ENCODE assay signal across 2 cellular contexts in the genomic region with DNA sequence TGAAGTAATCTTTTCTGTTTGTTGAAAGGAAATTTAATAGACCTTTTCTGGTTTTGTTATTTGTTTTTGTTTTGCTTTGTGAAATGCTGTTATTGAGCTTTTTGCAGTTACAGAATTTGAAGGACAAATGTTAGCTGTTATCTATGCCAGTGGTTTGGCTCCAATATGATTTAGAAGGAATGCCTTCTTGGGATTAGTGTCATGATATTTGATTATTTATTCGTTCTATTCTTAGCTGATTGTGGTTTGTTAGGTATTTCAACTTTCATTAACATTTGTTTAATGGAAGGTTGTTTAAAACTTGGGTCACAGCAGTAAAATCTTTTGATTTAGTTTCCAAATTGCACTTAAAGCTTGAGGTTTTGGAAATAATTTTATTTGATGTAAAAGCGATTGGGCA.
TF ChIP-seq lines count a peak whose summit lies in the region.

No MANE protein-coding gene starts in this region.

TF ChIP-seq in IMR-90, 13 proteins besides CTCF, POLR2A, EP300 and RAD21:
- TF ChIP-seq RFX5 (IDR thresholded peaks at IDR 0.05; ENCODE audit: low read depth, low read length), result no peak
- TF ChIP-seq MAFK (IDR thresholded peaks at IDR 0.05; ENCODE audit: low read depth, low read length), result no peak
- TF ChIP-seq, protein P1, sequence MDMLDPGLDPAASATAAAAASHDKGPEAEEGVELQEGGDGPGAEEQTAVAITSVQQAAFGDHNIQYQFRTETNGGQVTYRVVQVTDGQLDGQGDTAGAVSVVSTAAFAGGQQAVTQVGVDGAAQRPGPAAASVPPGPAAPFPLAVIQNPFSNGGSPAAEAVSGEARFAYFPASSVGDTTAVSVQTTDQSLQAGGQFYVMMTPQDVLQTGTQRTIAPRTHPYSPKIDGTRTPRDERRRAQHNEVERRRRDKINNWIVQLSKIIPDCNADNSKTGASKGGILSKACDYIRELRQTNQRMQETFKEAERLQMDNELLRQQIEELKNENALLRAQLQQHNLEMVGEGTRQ (IDR thresholded peaks at IDR 0.05; ENCODE audit: low read depth, low read length), result no peak
- TF ChIP-seq CHD1 (IDR thresholded peaks at IDR 0.05; ENCODE audit: low read depth, low read length), result no peak
- TF ChIP-seq CEBPB (IDR thresholded peaks at IDR 0.05; ENCODE audit: low read depth, low read length), result no peak
- TF ChIP-seq BHLHE40 (IDR thresholded peaks at IDR 0.05; ENCODE audit: low read depth, low read length), result no peak
- TF ChIP-seq, protein P2, sequence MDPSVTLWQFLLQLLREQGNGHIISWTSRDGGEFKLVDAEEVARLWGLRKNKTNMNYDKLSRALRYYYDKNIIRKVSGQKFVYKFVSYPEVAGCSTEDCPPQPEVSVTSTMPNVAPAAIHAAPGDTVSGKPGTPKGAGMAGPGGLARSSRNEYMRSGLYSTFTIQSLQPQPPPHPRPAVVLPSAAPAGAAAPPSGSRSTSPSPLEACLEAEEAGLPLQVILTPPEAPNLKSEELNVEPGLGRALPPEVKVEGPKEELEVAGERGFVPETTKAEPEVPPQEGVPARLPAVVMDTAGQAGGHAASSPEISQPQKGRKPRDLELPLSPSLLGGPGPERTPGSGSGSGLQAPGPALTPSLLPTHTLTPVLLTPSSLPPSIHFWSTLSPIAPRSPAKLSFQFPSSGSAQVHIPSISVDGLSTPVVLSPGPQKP (IDR thresholded peaks at IDR 0.05; ENCODE audit: borderline replicate concordance, low read depth, low read length), result no peak
- TF ChIP-seq MAZ (IDR thresholded peaks at IDR 0.05; ENCODE audit: borderline replicate concordance, low read depth, low read length), result no peak
- TF ChIP-seq SMC3 (IDR thresholded peaks at IDR 0.05; ENCODE audit: low read depth, low read length), result no peak
- TF ChIP-seq FOS (IDR thresholded peaks at IDR 0.05; ENCODE audit: low read depth, low read length), result no peak
- TF ChIP-seq MXI1 (IDR thresholded peaks at IDR 0.05; ENCODE audit: borderline replicate concordance, low read depth, low read length), result no peak
- no peak for TF ChIP-seq NFE2L2 (IDR thresholded peaks at IDR 0.05; ENCODE audit: low read depth, low read length)
- TF ChIP-seq RCOR1 (IDR thresholded peaks at IDR 0.05; ENCODE audit: insufficient replicate concordance, low read length), result no peak
TF ChIP-seq in IMR-90: peak in this region for 0.

TF ChIP-seq in endothelial cell of umbilical vein, 7 proteins besides CTCF, POLR2A, EP300 and RAD21:
- no peak for TF ChIP-seq MYC (IDR thresholded peaks at IDR 0.05; ENCODE audit: low read depth, low read length)
- no peak for TF ChIP-seq POLR2AphosphoS5 (IDR thresholded peaks at IDR 0.05; ENCODE audit: insufficient read depth, low read depth, low read length)
- TF ChIP-seq GATA2 (IDR thresholded peaks at IDR 0.05; ENCODE audit: insufficient read depth, insufficient read length, low read depth, low read length), result no peak
- TF ChIP-seq EZH2 (IDR thresholded peaks at IDR 0.05; ENCODE audit: borderline replicate concordance, low read depth, low read length, severe bottlenecking), result no peak
- no peak for TF ChIP-seq FOS (IDR thresholded peaks at IDR 0.05; ENCODE audit: borderline replicate concordance, insufficient read depth, low read length)
- no peak for TF ChIP-seq JUN (IDR thresholded peaks at IDR 0.05; ENCODE audit: borderline replicate concordance, insufficient read depth, insufficient read length, low read depth)
- TF ChIP-seq, protein P3, sequence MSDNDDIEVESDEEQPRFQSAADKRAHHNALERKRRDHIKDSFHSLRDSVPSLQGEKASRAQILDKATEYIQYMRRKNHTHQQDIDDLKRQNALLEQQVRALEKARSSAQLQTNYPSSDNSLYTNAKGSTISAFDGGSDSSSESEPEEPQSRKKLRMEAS (IDR thresholded peaks at IDR 0.05; ENCODE audit: insufficient read depth, insufficient read length), result no peak
